Comparison of ENCODE assay signal across 9 cellular contexts in the genomic region with DNA sequence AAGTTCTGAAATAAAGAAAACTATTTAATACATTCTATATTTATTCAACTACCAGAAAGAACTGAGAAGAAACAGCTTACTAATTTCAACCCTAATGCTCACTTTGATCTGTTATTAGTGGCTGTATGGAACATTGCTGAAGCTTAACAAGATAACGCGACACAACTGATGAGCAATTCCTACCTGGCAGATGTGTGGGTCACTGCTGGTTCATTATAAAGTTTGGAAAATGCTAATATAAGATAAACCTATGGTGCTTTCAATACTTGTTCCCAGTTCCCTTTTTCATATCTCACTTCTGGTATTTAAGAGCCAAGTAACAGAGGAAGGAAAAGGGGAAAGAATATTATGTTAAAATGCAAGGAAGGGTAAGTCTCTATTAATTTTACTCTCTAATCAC. TPM values are rescaled to one million over a fixed set of nuclear protein-coding genes. Genes with fewer than 3 reads are reported as not detected.
DNase-seq lines count a peak whose midpoint lies in the region; ATAC-seq and TF ChIP-seq lines count a peak whose summit lies in the region.
"Had no signal": no experiment of that assay in that cellular context is flagged by ENCODE, and none has a peak within 500 bp of the region (broad histone marks: within the 10 kb centered on the region; RNA-seq: fewer than 3 reads in every experiment).

No MANE protein-coding gene starts in this region.

- peak overlapping the region; percentile 97 for H3K4me2 ChIP-seq in Loucy (ENCODE audit: low read depth, low read length, poor library complexity, severe bottlenecking)

- H4K20me1 ChIP-seq in Loucy (ENCODE audit: insufficient read depth, low read length, poor library complexity, severe bottlenecking): peaks cover 93% of the 10 kb centered on the region

- H3K36me3 ChIP-seq in Loucy (ENCODE audit: insufficient read depth, low read length) (peaks cover 28% of the 10 kb centered on the region; the same call in 1 of the 2 replicates), aorta (ENCODE audit: control insufficient read depth in 1 of 2, insufficient read depth in 2 of 2, low read length in 1 of 2) (no peaks in the 10 kb centered on the region), ovary (no peaks in the 10 kb centered on the region)

- peaks cover 76% of the 10 kb centered on the region for H3K4me1 ChIP-seq in Loucy (ENCODE audit: insufficient read depth, low read length, poor library complexity, severe bottlenecking)
- H3K4me1 ChIP-seq in aorta (ENCODE audit: control insufficient read depth in 1 of 2, insufficient read depth in 2 of 2, low read length in 2 of 2): no peaks in the 10 kb centered on the region
- no peaks in the 10 kb centered on the region for H3K4me1 ChIP-seq in ovary (ENCODE audit: insufficient read depth)

- H3K27me3 Mint-ChIP-seq in Calu3 (ENCODE audit: unreplicated experiment): no peaks in the 10 kb centered on the region

- TF ChIP-seq EP300 in ovary (IDR thresholded peaks at IDR 0.05): no peak

- H3K9me3 ChIP-seq in Loucy (ENCODE audit: insufficient read depth, low read depth, low read length): no peaks in the 10 kb centered on the region
- no peaks in the 10 kb centered on the region for H3K9me3 ChIP-seq in aorta (ENCODE audit: control insufficient read depth, low read length)
- H3K9me3 ChIP-seq in ovary: no peaks in the 10 kb centered on the region

- CTCF ChIA-PET in Calu3 (lab: Charles Lee): no interaction called here

- H3K27me3 ChIP-seq in Loucy (ENCODE audit: insufficient read depth, low read length, poor library complexity, severe bottlenecking): no peaks in the 10 kb centered on the region
- no peaks in the 10 kb centered on the region for H3K27me3 ChIP-seq in aorta (ENCODE audit: control insufficient read depth in 1 of 2, insufficient read depth in 2 of 2, low read length in 1 of 2)
- no peaks in the 10 kb centered on the region for H3K27me3 ChIP-seq in ovary

- no peaks in the 10 kb centered on the region for H3K9me3 Mint-ChIP-seq in stimulated activated effector memory CD8-positive, alpha-beta T cell treated with anti-CD3 and anti-CD28 coated beads, Interleukin-12 subunit alpha, Interleukin-12 subunit beta, amount 100 ng/mL, for 72 hours
- H3K9me3 Mint-ChIP-seq in Calu3 (ENCODE audit: low read depth, unreplicated experiment): no peaks in the 10 kb centered on the region

- no peak for TF ChIP-seq POLR2A in ovary (IDR thresholded peaks at IDR 0.05)

- no peaks in the 10 kb centered on the region for H3K9me2 ChIP-seq in Loucy (replicated peaks; ENCODE audit: low read depth, low read length)

- peaks cover 100% of the 10 kb centered on the region for H3K36me3 Mint-ChIP-seq in stimulated activated effector memory CD8-positive, alpha-beta T cell treated with anti-CD3 and anti-CD28 coated beads, Interleukin-12 subunit alpha, Interleukin-12 subunit beta, amount 100 ng/mL, for 72 hours
- peaks cover 43% of the 10 kb centered on the region for H3K36me3 Mint-ChIP-seq in Calu3 (ENCODE audit: insufficient read depth, unreplicated experiment)

- H3K79me2 ChIP-seq in Loucy (ENCODE audit: insufficient read depth, low read length): peaks cover 97% of the 10 kb centered on the region

- TF ChIP-seq CTCF in Loucy (conservative IDR thresholded peaks at IDR 0.05; ENCODE audit: low read length) (no peak), Calu3 (IDR thresholded peaks at IDR 0.05; ENCODE audit: unreplicated experiment) (no peak), ovary (IDR thresholded peaks at IDR 0.05) (no peak)

- H3K27ac Mint-ChIP-seq in stimulated activated effector memory CD8-positive, alpha-beta T cell treated with anti-CD3 and anti-CD28 coated beads, Interleukin-12 subunit alpha, Interleukin-12 subunit beta, amount 100 ng/mL, for 72 hours: peak overlapping the region; percentile 58
- H3K27ac Mint-ChIP-seq in Calu3 (ENCODE audit: unreplicated experiment): no peak overlapping the region

- intact Hi-C loops in Calu3 (cut with micrococcal nuclease; ENCODE audit: unreplicated experiment) (no loop called here), aorta (cut with DNase I) (no loop called here), ovary (cut with DNase I) (no loop called here)

- no peak overlapping the region for H2AFZ ChIP-seq in Loucy (ENCODE audit: low read length)

- peak overlapping the region; percentile 10 for H3K9ac ChIP-seq in Loucy (ENCODE audit: low read depth, low read length, poor library complexity, severe bottlenecking)

- peak; percentile 32 to 39 for ATAC-seq in activated CD4-positive, CD25-positive, alpha-beta regulatory T cell treated with anti-CD3 and anti-CD28 coated beads, Interleukin-2, amount 50 U/mL, for 24 hours
- ATAC-seq in HG02623 (IDR thresholded peaks at IDR 0.05; ENCODE audit: unreplicated experiment) (peak; percentile 49), aorta (ENCODE audit: low FRiP score) (no peak)
- ATAC-seq in stimulated activated effector memory CD8-positive, alpha-beta T cell treated with anti-CD3 and anti-CD28 coated beads, Interleukin-12 subunit alpha, Interleukin-12 subunit beta, amount 100 ng/mL, for 72 hours: peak; percentile 58

- H3K4me3 Mint-ChIP-seq in stimulated activated effector memory CD8-positive, alpha-beta T cell treated with anti-CD3 and anti-CD28 coated beads, Interleukin-12 subunit alpha, Interleukin-12 subunit beta, amount 100 ng/mL, for 72 hours: no peak overlapping the region
- H3K4me3 Mint-ChIP-seq in Calu3 (ENCODE audit: low read depth, unreplicated experiment): no peak overlapping the region

- DNase-seq in activated CD4-positive, CD25-positive, alpha-beta regulatory T cell treated with anti-CD3 and anti-CD28 coated beads, Interleukin-2, amount 50 U/mL, for 72 hours: no peak
- DNase-seq in stimulated activated effector memory CD8-positive, alpha-beta T cell treated with anti-CD3 and anti-CD28 coated beads, Interleukin-12 subunit alpha, Interleukin-12 subunit beta, amount 100 ng/mL, for 72 hours (ENCODE audit: low spot score in 2 of 2): no peak
- DNase-seq in Calu3 (no peak), aorta (no peak), ovary (no peak)
- DNase-seq: NCI-H69 had no signal

- peaks cover 11% of the 10 kb centered on the region for H3F3A ChIP-seq in Loucy (ENCODE audit: low read depth)

- H3K4me1 Mint-ChIP-seq in stimulated activated effector memory CD8-positive, alpha-beta T cell treated with anti-CD3 and anti-CD28 coated beads, Interleukin-12 subunit alpha, Interleukin-12 subunit beta, amount 100 ng/mL, for 72 hours: peaks cover 75% of the 10 kb centered on the region
- peaks cover 53% of the 10 kb centered on the region for H3K4me1 Mint-ChIP-seq in Calu3 (ENCODE audit: low read depth, unreplicated experiment)

- H3K27ac ChIP-seq in aorta (ENCODE audit: low read depth in 1 of 2, low read length in 2 of 2) (no peak overlapping the region), ovary (no peak overlapping the region)

- H3K4me3 ChIP-seq in Loucy (ENCODE audit: low read length, poor library complexity, severe bottlenecking) (peak overlapping the region; percentile 63), aorta (ENCODE audit: low read length in 2 of 2) (no peak overlapping the region), ovary (no peak overlapping the region)

- WGBS in aorta, 2 donors: 92 to 93% methylated on average over 2 of the region's 2 CpGs
- 69 to 85% (median 85%) methylated on average over 2 of the region's 2 CpGs for WGBS in ovary, 3 donors

- no TSS peak for BruUV-seq in Calu3 (replicated peaks; lab: Mats Ljungman, UMichigan)

RNA-seq across cellular contexts. Expression of gene CTSC, which starts 10.5 kb away (rescaled TPM):
- 413 and 478 TPM in 2 replicates for total RNA-seq in Calu3 (2022)
- total RNA-seq in aorta: 100 to 1,000 TPM; 106 to 176 TPM
- 10 to 100 TPM; 22.7 to 48.0 TPM for polyA plus RNA-seq in aorta
- 10 to 100 TPM; 20.3 to 51.2 (median 29.2) TPM for total RNA-seq in ovary
- 100 to 1,000 TPM in 1 of 2 donors, 10 to 100 TPM in 1; 22.0 to 257 TPM for polyA plus RNA-seq in ovary
